Comparison of ENCODE assay signal across 9 cellular contexts in genomic region chr1:27382950-27383627, GRCh38. TPM values are rescaled to one million over a fixed set of nuclear protein-coding genes. Genes with fewer than 3 reads are reported as not detected.
DNase-seq lines count a peak whose midpoint lies in the region; ATAC-seq, FAIRE-seq and TF ChIP-seq lines count a peak whose summit lies in the region.
"Had no signal": no experiment of that assay in that cellular context is flagged by ENCODE, and none has a peak within 500 bp of the region (broad histone marks: within the 10 kb centered on the region; RNA-seq: fewer than 3 reads in every experiment).

CD164L2 (minus strand) TSS chr1:27383333; CDS start chr1:27383239, 94 bp downstream.

- DNase-seq in NCI-H128 (lab: John Stamatoyannopoulos, UW; ENCODE audit: unreplicated experiment) (peak; percentile 12), glutamatergic neuron (peak; percentile 58), GM19239 (ENCODE audit: insufficient read length, low spot score) (no peak), HK-2 (ENCODE audit: unreplicated experiment) (no peak)
- peak; percentile 61 for DNase-seq in activated CD4-positive, alpha-beta T cell treated with anti-CD3 and anti-CD28 coated beads, Interleukin-2, amount 50 U/mL, for 1 hour
- DNase-seq in stimulated activated CD4-positive, alpha-beta T cell treated with anti-CD3 and anti-CD28 coated beads, Interleukin-2, amount 100 ng/mL, for 24 hours = peak; percentile 60 to 61

- H3K36me3 Mint-ChIP-seq in glutamatergic neuron (ENCODE audit: unreplicated experiment) = no peaks in the 10 kb centered on the region

- H3K4me3 Mint-ChIP-seq in glutamatergic neuron (ENCODE audit: unreplicated experiment) = no peak within 1 kb of the TSS

- FAIRE-seq in GM19239 (lab: Jason Lieb, UNC) = no peak
- FAIRE-seq: GM18507 had no signal

- TF ChIP-seq CTCF in glutamatergic neuron (IDR thresholded peaks at IDR 0.05; ENCODE audit: partially characterized antibody, unreplicated experiment) = no peak

- H3K9me3 Mint-ChIP-seq in glutamatergic neuron (ENCODE audit: unreplicated experiment) = peaks cover 1% of the 10 kb centered on the region

- H3K27me3 Mint-ChIP-seq in glutamatergic neuron (ENCODE audit: unreplicated experiment) = peaks cover 13% of the 10 kb centered on the region

- no peak within 1 kb of the TSS for H3K27ac Mint-ChIP-seq in glutamatergic neuron (ENCODE audit: unreplicated experiment)

- ATAC-seq in GM21786 (IDR thresholded peaks at IDR 0.05; ENCODE audit: unreplicated experiment) (no peak), HG02798 (IDR thresholded peaks at IDR 0.05; ENCODE audit: poor library complexity, unreplicated experiment) (no peak)

- H3K4me1 Mint-ChIP-seq in glutamatergic neuron (ENCODE audit: low read depth, unreplicated experiment) = no peaks in the 10 kb centered on the region

RNA-seq across cellular contexts. Expression of gene CD164L2, which starts in this region (rescaled TPM):
- not detected for total RNA-seq in glutamatergic neuron (ENCODE audit: unreplicated experiment)

Comparison
In these comparisons a context has a peak if more than half of its experiments do, and no peak if none do; other contexts are left out.
1. Peak in DNase-seq in glutamatergic neuron; RNA of the gene not detected or under 1 TPM.
2. DNase-seq: peak in NCI-H128 (single experiment), activated CD4-positive, alpha-beta T cell treated with anti-CD3 and anti-CD28 coated beads, Interleukin-2, amount 50 U/mL, for 1 hour (single experiment) and stimulated activated CD4-positive, alpha-beta T cell treated with anti-CD3 and anti-CD28 coated beads, Interleukin-2, amount 100 ng/mL, for 24 hours (2 of 2); none in GM19239 (single experiment) and HK-2 (single experiment).